ENCODE assay signal across 1 cellular context in genomic region chr10:116627386-116627933, GRCh38.
A peak's percentile ranks its signal among the peaks of the same experiment; 100 is the strongest.
TF ChIP-seq lines count a peak whose summit lies in the region.

No MANE protein-coding gene starts in this region.

TF ChIP-seq in HepG2, 621 proteins besides CTCF, POLR2A, EP300 and RAD21 (continued from another document):
- TF ChIP-seq KLF15 (CRISPR knock-in tag; IDR thresholded peaks at IDR 0.05; ENCODE audit: borderline replicate concordance): no peak
- TF ChIP-seq KLF12 (CRISPR knock-in tag; IDR thresholded peaks at IDR 0.05; ENCODE audit: borderline replicate concordance): no peak
- no peak for TF ChIP-seq ZNF343 (CRISPR knock-in tag; IDR thresholded peaks at IDR 0.05)
- peak; percentile 12; the same call in 1 of the 2 replicates for TF ChIP-seq ARID5B (CRISPR knock-in tag; IDR thresholded peaks at IDR 0.05)
- no peak for TF ChIP-seq ZNF468 (CRISPR knock-in tag; IDR thresholded peaks at IDR 0.05)
- TF ChIP-seq ZBTB38 (CRISPR knock-in tag; IDR thresholded peaks at IDR 0.05): no peak
- no peak for TF ChIP-seq ZNF235 (CRISPR knock-in tag; IDR thresholded peaks at IDR 0.05; ENCODE audit: borderline replicate concordance)
- TF ChIP-seq ZNF737 (CRISPR knock-in tag; IDR thresholded peaks at IDR 0.05; ENCODE audit: borderline replicate concordance): no peak
- TF ChIP-seq HNRNPK (IDR thresholded peaks at IDR 0.05; ENCODE audit: low read depth, low read length, poor library complexity, severe bottlenecking): no peak
- no peak for TF ChIP-seq ZFP91 (CRISPR knock-in tag; IDR thresholded peaks at IDR 0.05; ENCODE audit: borderline replicate concordance)
- TF ChIP-seq HOXA3 (CRISPR knock-in tag; IDR thresholded peaks at IDR 0.05): no peak
- TF ChIP-seq STAG1 (CRISPR knock-in tag; IDR thresholded peaks at IDR 0.05): peak; percentile 84
- no peak for TF ChIP-seq KMT2A (CRISPR knock-in tag; IDR thresholded peaks at IDR 0.05)
- TF ChIP-seq ZHX2 (IDR thresholded peaks at IDR 0.05; ENCODE audit: low read depth): no peak
- TF ChIP-seq ZHX2 (CRISPR knock-in tag; IDR thresholded peaks at IDR 0.05; ENCODE audit: borderline replicate concordance): no peak
- 0 out of 2 replicates have a peak, but pooled peaks have one; percentile 11 for TF ChIP-seq PATZ1 (CRISPR knock-in tag; IDR thresholded peaks at IDR 0.05)
- TF ChIP-seq GMEB2 (CRISPR knock-in tag; IDR thresholded peaks at IDR 0.05; ENCODE audit: low read depth): no peak
- peak; percentile 49; the same call in 1 of the 2 replicates for TF ChIP-seq GABPB1 (CRISPR knock-in tag; IDR thresholded peaks at IDR 0.05)
